ENCODE assay signal across 1 cellular context in genomic region chr20:44745560-44746366, GRCh38.
TF ChIP-seq lines count a peak whose summit lies in the region.

KCNK15 (plus strand) TSS chr20:44745865; CDS start chr20:44745911, 46 bp downstream.

TF ChIP-seq in WTC11, 78 proteins besides CTCF, POLR2A, EP300 and RAD21 (continued from another document and continues in another):
- TF ChIP-seq, protein P1, sequence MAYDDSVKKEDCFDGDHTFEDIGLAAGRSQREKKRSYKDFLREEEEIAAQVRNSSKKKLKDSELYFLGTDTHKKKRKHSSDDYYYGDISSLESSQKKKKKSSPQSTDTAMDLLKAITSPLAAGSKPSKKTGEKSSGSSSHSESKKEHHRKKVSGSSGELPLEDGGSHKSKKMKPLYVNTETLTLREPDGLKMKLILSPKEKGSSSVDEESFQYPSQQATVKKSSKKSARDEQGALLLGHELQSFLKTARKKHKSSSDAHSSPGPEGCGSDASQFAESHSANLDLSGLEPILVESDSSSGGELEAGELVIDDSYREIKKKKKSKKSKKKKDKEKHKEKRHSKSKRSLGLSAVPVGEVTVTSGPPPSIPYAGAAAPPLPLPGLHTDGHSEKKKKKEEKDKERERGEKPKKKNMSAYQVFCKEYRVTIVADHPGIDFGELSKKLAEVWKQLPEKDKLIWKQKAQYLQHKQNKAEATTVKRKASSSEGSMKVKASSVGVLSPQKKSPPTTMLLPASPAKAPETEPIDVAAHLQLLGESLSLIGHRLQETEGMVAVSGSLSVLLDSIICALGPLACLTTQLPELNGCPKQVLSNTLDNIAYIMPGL (CRISPR knock-in tag; IDR thresholded peaks at IDR 0.05), result peak; percentile 64; the same call in 1 of the 2 replicates
- TF ChIP-seq PRDM15 (CRISPR knock-in tag; IDR thresholded peaks at IDR 0.05) (0 out of 2 replicates have a peak, but pooled peaks have one; percentile 15), KAT7 (CRISPR knock-in tag; IDR thresholded peaks at IDR 0.05; ENCODE audit: borderline replicate concordance) (no peak), ZSCAN18 (CRISPR knock-in tag; IDR thresholded peaks at IDR 0.05) (no peak), FOXK1 (CRISPR knock-in tag; IDR thresholded peaks at IDR 0.05) (0 out of 2 replicates have a peak, but pooled peaks have one; percentile 35), SOX15 (CRISPR knock-in tag; IDR thresholded peaks at IDR 0.05) (no peak), IRF1 (CRISPR knock-in tag; IDR thresholded peaks at IDR 0.05) (peak; percentile 87), ZNF219 (CRISPR knock-in tag; IDR thresholded peaks at IDR 0.05; ENCODE audit: borderline replicate concordance) (no peak), ZNF396 (CRISPR knock-in tag; IDR thresholded peaks at IDR 0.05; ENCODE audit: borderline replicate concordance) (no peak), ZNF416 (CRISPR knock-in tag; IDR thresholded peaks at IDR 0.05) (no peak), JAZF1 (CRISPR knock-in tag; IDR thresholded peaks at IDR 0.05) (no peak), GTF2I (CRISPR knock-in tag; conservative IDR thresholded peaks at IDR 0.05) (no peak), SMAD4 (CRISPR knock-in tag; IDR thresholded peaks at IDR 0.05) (no peak), AR (CRISPR knock-in tag; IDR thresholded peaks at IDR 0.05) (no peak), PRRX2 (CRISPR knock-in tag; IDR thresholded peaks at IDR 0.05) (no peak), ZNF232 (CRISPR knock-in tag; IDR thresholded peaks at IDR 0.05) (no peak), MYBL2 (CRISPR knock-in tag; IDR thresholded peaks at IDR 0.05) (0 out of 2 replicates have a peak, but pooled peaks have one; percentile 39), NFE2L1 (CRISPR knock-in tag; IDR thresholded peaks at IDR 0.05) (no peak; the same call in 1 of the 2 replicates), ESRRA (CRISPR knock-in tag; IDR thresholded peaks at IDR 0.05; ENCODE audit: borderline replicate concordance) (peak; percentile 41; the same call in 1 of the 2 replicates), MLX (CRISPR knock-in tag; IDR thresholded peaks at IDR 0.05) (no peak), NR3C1 (CRISPR knock-in tag; conservative IDR thresholded peaks at IDR 0.05; ENCODE audit: low read depth) (no peak), ZNF423 (CRISPR knock-in tag; IDR thresholded peaks at IDR 0.05) (no peak), FOXJ3 (CRISPR knock-in tag; IDR thresholded peaks at IDR 0.05; ENCODE audit: borderline replicate concordance) (no peak), TCF7 (CRISPR knock-in tag; IDR thresholded peaks at IDR 0.05; ENCODE audit: low read depth) (no peak), MXD4 (CRISPR knock-in tag; IDR thresholded peaks at IDR 0.05; ENCODE audit: borderline replicate concordance) (no peak), CREM (CRISPR knock-in tag; IDR thresholded peaks at IDR 0.05) (no peak), OVOL2 (CRISPR knock-in tag; IDR thresholded peaks at IDR 0.05; ENCODE audit: borderline replicate concordance) (no peak), FOXP1 (CRISPR knock-in tag; IDR thresholded peaks at IDR 0.05; ENCODE audit: borderline replicate concordance) (peak; percentile 50; the same call in 1 of the 2 replicates), CDX4 (CRISPR knock-in tag; IDR thresholded peaks at IDR 0.05; ENCODE audit: borderline replicate concordance) (no peak)
- TF ChIP-seq, protein P2, sequence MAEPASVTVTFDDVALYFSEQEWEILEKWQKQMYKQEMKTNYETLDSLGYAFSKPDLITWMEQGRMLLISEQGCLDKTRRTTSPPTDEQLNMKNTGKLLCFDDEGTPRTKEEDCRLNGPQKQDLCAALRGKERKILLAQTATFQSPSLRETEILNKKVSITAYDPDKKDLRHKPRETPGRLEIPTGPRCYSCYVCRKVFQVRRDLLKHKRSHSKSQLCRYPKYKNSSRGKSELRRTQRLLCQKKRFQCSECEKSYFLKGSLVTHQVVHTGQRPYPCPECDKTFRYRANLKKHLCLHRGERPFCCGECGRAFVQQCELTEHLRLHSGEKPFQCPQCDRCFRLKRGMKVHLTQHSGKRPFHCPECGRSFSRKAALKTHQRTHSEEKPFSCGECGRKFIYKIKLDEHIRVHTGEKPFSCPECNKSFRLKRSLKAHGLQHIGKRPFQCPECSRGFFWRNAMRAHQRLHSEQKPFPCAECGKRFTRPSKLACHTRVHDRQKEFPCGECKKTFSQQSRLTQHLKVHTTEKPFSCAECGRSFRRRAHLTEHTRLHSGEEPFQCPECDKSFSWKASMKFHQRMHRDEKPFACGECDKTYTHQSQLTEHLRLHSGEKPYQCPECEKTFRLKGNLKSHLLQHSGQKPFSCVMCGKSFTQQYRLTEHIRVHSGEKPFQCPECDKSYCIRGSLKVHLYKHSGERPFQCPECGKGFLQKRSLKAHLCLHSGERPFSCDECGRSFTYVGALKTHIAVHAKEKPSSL (CRISPR knock-in tag; conservative IDR thresholded peaks at IDR 0.05), result no peak
- TF ChIP-seq, protein P3, sequence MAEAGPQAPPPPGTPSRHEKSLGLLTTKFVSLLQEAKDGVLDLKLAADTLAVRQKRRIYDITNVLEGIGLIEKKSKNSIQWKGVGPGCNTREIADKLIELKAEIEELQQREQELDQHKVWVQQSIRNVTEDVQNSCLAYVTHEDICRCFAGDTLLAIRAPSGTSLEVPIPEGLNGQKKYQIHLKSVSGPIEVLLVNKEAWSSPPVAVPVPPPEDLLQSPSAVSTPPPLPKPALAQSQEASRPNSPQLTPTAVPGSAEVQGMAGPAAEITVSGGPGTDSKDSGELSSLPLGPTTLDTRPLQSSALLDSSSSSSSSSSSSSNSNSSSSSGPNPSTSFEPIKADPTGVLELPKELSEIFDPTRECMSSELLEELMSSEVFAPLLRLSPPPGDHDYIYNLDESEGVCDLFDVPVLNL (CRISPR knock-in tag; IDR thresholded peaks at IDR 0.05; ENCODE audit: borderline replicate concordance, low read depth), result 0 out of 2 replicates have a peak, but pooled peaks have one; percentile 48
- TF ChIP-seq, protein P4, sequence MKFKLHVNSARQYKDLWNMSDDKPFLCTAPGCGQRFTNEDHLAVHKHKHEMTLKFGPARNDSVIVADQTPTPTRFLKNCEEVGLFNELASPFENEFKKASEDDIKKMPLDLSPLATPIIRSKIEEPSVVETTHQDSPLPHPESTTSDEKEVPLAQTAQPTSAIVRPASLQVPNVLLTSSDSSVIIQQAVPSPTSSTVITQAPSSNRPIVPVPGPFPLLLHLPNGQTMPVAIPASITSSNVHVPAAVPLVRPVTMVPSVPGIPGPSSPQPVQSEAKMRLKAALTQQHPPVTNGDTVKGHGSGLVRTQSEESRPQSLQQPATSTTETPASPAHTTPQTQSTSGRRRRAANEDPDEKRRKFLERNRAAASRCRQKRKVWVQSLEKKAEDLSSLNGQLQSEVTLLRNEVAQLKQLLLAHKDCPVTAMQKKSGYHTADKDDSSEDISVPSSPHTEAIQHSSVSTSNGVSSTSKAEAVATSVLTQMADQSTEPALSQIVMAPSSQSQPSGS (CRISPR knock-in tag; IDR thresholded peaks at IDR 0.05; ENCODE audit: borderline replicate concordance, low read depth), result no peak
- TF ChIP-seq, protein P5, sequence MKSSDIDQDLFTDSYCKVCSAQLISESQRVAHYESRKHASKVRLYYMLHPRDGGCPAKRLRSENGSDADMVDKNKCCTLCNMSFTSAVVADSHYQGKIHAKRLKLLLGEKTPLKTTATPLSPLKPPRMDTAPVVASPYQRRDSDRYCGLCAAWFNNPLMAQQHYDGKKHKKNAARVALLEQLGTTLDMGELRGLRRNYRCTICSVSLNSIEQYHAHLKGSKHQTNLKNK (CRISPR knock-in tag; IDR thresholded peaks at IDR 0.05), result no peak
- TF ChIP-seq, protein P6, sequence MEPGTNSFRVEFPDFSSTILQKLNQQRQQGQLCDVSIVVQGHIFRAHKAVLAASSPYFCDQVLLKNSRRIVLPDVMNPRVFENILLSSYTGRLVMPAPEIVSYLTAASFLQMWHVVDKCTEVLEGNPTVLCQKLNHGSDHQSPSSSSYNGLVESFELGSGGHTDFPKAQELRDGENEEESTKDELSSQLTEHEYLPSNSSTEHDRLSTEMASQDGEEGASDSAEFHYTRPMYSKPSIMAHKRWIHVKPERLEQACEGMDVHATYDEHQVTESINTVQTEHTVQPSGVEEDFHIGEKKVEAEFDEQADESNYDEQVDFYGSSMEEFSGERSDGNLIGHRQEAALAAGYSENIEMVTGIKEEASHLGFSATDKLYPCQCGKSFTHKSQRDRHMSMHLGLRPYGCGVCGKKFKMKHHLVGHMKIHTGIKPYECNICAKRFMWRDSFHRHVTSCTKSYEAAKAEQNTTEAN (CRISPR knock-in tag; IDR thresholded peaks at IDR 0.05), result 0 out of 2 replicates have a peak, but pooled peaks have one; percentile 31
- TF ChIP-seq, protein P7, sequence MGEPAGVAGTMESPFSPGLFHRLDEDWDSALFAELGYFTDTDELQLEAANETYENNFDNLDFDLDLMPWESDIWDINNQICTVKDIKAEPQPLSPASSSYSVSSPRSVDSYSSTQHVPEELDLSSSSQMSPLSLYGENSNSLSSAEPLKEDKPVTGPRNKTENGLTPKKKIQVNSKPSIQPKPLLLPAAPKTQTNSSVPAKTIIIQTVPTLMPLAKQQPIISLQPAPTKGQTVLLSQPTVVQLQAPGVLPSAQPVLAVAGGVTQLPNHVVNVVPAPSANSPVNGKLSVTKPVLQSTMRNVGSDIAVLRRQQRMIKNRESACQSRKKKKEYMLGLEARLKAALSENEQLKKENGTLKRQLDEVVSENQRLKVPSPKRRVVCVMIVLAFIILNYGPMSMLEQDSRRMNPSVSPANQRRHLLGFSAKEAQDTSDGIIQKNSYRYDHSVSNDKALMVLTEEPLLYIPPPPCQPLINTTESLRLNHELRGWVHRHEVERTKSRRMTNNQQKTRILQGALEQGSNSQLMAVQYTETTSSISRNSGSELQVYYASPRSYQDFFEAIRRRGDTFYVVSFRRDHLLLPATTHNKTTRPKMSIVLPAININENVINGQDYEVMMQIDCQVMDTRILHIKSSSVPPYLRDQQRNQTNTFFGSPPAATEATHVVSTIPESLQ (CRISPR knock-in tag; IDR thresholded peaks at IDR 0.05), result no peak
